Comparison of ENCODE assay signal across 22 cellular contexts in genomic region chr2:73076701-73077423, GRCh38.
"Had no signal": no experiment of that assay in that cellular context is flagged by ENCODE, and none has a peak within 500 bp of the region (broad histone marks: within the 10 kb centered on the region; RNA-seq: fewer than 3 reads in every experiment).

No MANE protein-coding gene starts in this region.

- H3K27me3 ChIP-seq: breast epithelium, upper lobe of left lung had no signal

- H3K36me3 Mint-ChIP-seq: WTC11 had no signal

- H3K36me3 ChIP-seq: breast epithelium, neutrophil, prostate gland had no signal

- H3K27ac Mint-ChIP-seq: activated CD8-positive, alpha-beta T cell treated with anti-CD3 and anti-CD28 coated beads for 36 hours; activated naive CD8-positive, alpha-beta T cell treated with anti-CD3 and anti-CD28 coated beads, Interleukin-2, amount 50 U/mL, for 24 hours; activated T-helper 2 cell treated with anti-CD3 and anti-CD28 coated beads, Interferon-gamma antibody, Interleukin-2, Interleukin-4, amounts not matched to agents 10 μg/mL and 5 μg/mL and 100 μg/mL, durations not matched to agents 14 hours and 24 hours and 36 hours; nephron; WTC11 had no signal

- H3K27me3 Mint-ChIP-seq: activated CD8-positive, alpha-beta T cell treated with anti-CD3 and anti-CD28 coated beads for 36 hours; activated naive CD8-positive, alpha-beta T cell treated with anti-CD3 and anti-CD28 coated beads, Interleukin-2, amount 50 U/mL, for 24 hours; central memory CD8-positive, alpha-beta T cell had no signal

- DNase-seq: activated CD4-positive, alpha-beta T cell treated with anti-CD3 and anti-CD28 coated beads, Interleukin-2, amount 50 U/mL, for 1 hour; activated CD8-positive, alpha-beta T cell treated with anti-CD3 and anti-CD28 coated beads for 36 hours; activated naive CD8-positive, alpha-beta T cell treated with anti-CD3 and anti-CD28 coated beads, Interleukin-2, amount 50 U/mL, for 24 hours; activated T-cell treated with anti-CD3 and anti-CD28 coated beads, Interleukin-2, amount 50 U/mL, for 4 hours; amygdala; dermis blood vessel endothelial cell; effector CD4-positive, alpha-beta T cell; left ventricle myocardium inferior; mesendoderm; stimulated activated naive CD8-positive, alpha-beta T cell treated with anti-CD3 and anti-CD28 coated beads, Interleukin-15, Interleukin-2, amounts not matched to agents 100 U/mL and 50 U/mL, for 24 hours; T-helper 2 cell; upper lobe of left lung had no signal

- H3K9me3 Mint-ChIP-seq: activated CD8-positive, alpha-beta T cell treated with anti-CD3 and anti-CD28 coated beads for 36 hours; activated naive CD8-positive, alpha-beta T cell treated with anti-CD3 and anti-CD28 coated beads, Interleukin-2, amount 50 U/mL, for 24 hours; activated T-cell treated with anti-CD3 and anti-CD28 coated beads, Interleukin-2, amount 50 U/mL, for 4 hours; activated T-helper 2 cell treated with anti-CD3 and anti-CD28 coated beads, Interferon-gamma antibody, Interleukin-2, Interleukin-4, amounts not matched to agents 10 μg/mL and 5 μg/mL and 100 μg/mL, durations not matched to agents 14 hours and 24 hours and 36 hours; central memory CD8-positive, alpha-beta T cell; nephron; WTC11 had no signal

- H3K9me3 ChIP-seq: breast epithelium, left ventricle myocardium inferior, neutrophil, prostate gland, upper lobe of left lung had no signal

- H3K4me3 Mint-ChIP-seq: activated CD8-positive, alpha-beta T cell treated with anti-CD3 and anti-CD28 coated beads for 36 hours; activated naive CD8-positive, alpha-beta T cell treated with anti-CD3 and anti-CD28 coated beads, Interleukin-2, amount 50 U/mL, for 24 hours; activated T-cell treated with anti-CD3 and anti-CD28 coated beads, Interleukin-2, amount 50 U/mL, for 4 hours; central memory CD8-positive, alpha-beta T cell; nephron; WTC11 had no signal

- ATAC-seq: activated CD8-positive, alpha-beta T cell treated with anti-CD3 and anti-CD28 coated beads for 36 hours; activated naive CD8-positive, alpha-beta T cell treated with anti-CD3 and anti-CD28 coated beads, Interleukin-2, amount 50 U/mL, for 24 hours; activated T-cell treated with anti-CD3 and anti-CD28 coated beads, Interleukin-2, amount 50 U/mL, for 4 hours; SK-N-SH treated with all-trans-retinoic acid at 6 μM for 48 hours; stimulated activated naive CD8-positive, alpha-beta T cell treated with anti-CD3 and anti-CD28 coated beads, Interleukin-15, Interleukin-2, amounts not matched to agents 100 U/mL and 50 U/mL, for 24 hours; WTC11 had no signal

- H3K27ac ChIP-seq: epithelial cell of prostate, neutrophil, prostate gland, upper lobe of left lung had no signal

- H3K4me1 ChIP-seq: prostate gland had no signal

- H3K4me3 ChIP-seq: breast epithelium, left ventricle myocardium inferior, lung, prostate gland, upper lobe of left lung had no signal
